In genomic region chr3:45657853-45658252, GRCh38 we compare ENCODE assay signal across 19 cellular contexts. TPM values are rescaled to one million over a fixed set of nuclear protein-coding genes. Genes with fewer than 3 reads are reported as not detected.
A peak's percentile ranks its signal among the peaks of the same experiment; 100 is the strongest.
DNase-seq lines count a peak whose midpoint lies in the region; ATAC-seq, FAIRE-seq and TF ChIP-seq lines count a peak whose summit lies in the region.
"Had no signal": no experiment of that assay in that cellular context is flagged by ENCODE, and none has a peak within 500 bp of the region (broad histone marks: within the 10 kb centered on the region; RNA-seq: fewer than 3 reads in every experiment).

No MANE protein-coding gene starts in this region.

- no peaks in the 10 kb centered on the region for H3K27me3 Mint-ChIP-seq in T-cell
- H3K27me3 Mint-ChIP-seq: activated CD4-positive, alpha-beta T cell treated with anti-CD3 and anti-CD28 coated beads for 36 hours; CD8-positive, alpha-beta memory T cell had no signal

- no peaks in the 10 kb centered on the region for H4K20me1 ChIP-seq in SK-N-SH (ENCODE audit: insufficient read depth)

- CTCF ChIA-PET in GM10248 (lab: Yijun Ruan, JAX): interaction anchor here (1.0 to 4.4 kb wide), 12 partner anchors 10 to 617 kb away, joined by 4 to 62 read pairs (median 8); no protein-coding TSS in a partner anchor
- CTCF ChIA-PET in SK-N-SH (lab: Yijun Ruan, JAX): interaction anchor here (0.7 to 6.9 kb wide), 11 partner anchors 10 to 624 kb away, joined by 3 to 135 read pairs (median 6); partner anchors contain the start of gene LIMD1
- CTCF ChIA-PET in T-cell (lab: Charles Lee): interaction anchor here in 1 of 2 donors (0.6 to 3.7 kb wide), 3 partner anchors 46 to 448 kb away, joined by 3 to 53 read pairs (median 4); no protein-coding TSS in a partner anchor

- H3K9me2 ChIP-seq in SK-N-SH: no peaks in the 10 kb centered on the region

- H3K27ac Mint-ChIP-seq in T-cell: no peak overlapping the region
- H3K27ac Mint-ChIP-seq: activated CD4-positive, alpha-beta T cell treated with anti-CD3 and anti-CD28 coated beads for 36 hours had no signal

- no peak for TF ChIP-seq RAD21 in SK-N-SH (IDR thresholded peaks at IDR 0.05; ENCODE audit: low read length)

- H3K4me1 Mint-ChIP-seq in T-cell: peaks cover 10 to 25% (median 16%) of the 10 kb centered on the region in 3 donors

- H3K36me3 Mint-ChIP-seq in T-cell: peaks cover 3% of the 10 kb centered on the region
- H3K36me3 Mint-ChIP-seq: CD8-positive, alpha-beta memory T cell had no signal

- H3F3A ChIP-seq in SK-N-SH (replicated peaks; ENCODE audit: insufficient read depth): peaks cover 25% of the 10 kb centered on the region

- H3K9me3 Mint-ChIP-seq in T-cell: no peaks in the 10 kb centered on the region
- H3K9me3 Mint-ChIP-seq: activated T-cell treated with anti-CD3 and anti-CD28 coated beads, Interleukin-2, amount 50 U/mL, for 4 hours; CD8-positive, alpha-beta memory T cell had no signal

- POLR2A ChIA-PET in GM10248 (lab: Yijun Ruan, JAX) (no interaction called here), SK-N-SH (lab: Yijun Ruan, JAX) (no interaction called here), T-cell (lab: Charles Lee) (no interaction called here)

- peaks cover 67% of the 10 kb centered on the region for H3K79me2 ChIP-seq in SK-N-SH (ENCODE audit: insufficient read depth)

- no peak overlapping the region for H3K4me3 Mint-ChIP-seq in T-cell
- H3K4me3 Mint-ChIP-seq: activated CD4-positive, alpha-beta T cell treated with anti-CD3 and anti-CD28 coated beads for 36 hours; activated T-cell treated with anti-CD3 and anti-CD28 coated beads, Interleukin-2, amount 50 U/mL, for 4 hours; CD8-positive, alpha-beta memory T cell had no signal

- TF ChIP-seq CTCF in GM10248 (IDR thresholded peaks at IDR 0.05; ENCODE audit: control extremely low read depth, extremely low read depth, low read depth, missing control alignments) (no peak), SK-N-SH (IDR thresholded peaks at IDR 0.05) (no peak)

- peak; percentile 70 for ATAC-seq in GM21786 (IDR thresholded peaks at IDR 0.05; ENCODE audit: unreplicated experiment)
- peak; percentile 70 for ATAC-seq in HG03378 (IDR thresholded peaks at IDR 0.05; ENCODE audit: unreplicated experiment)
- no peak for ATAC-seq in T-cell (replicated peaks in 1 of 4)
- ATAC-seq: activated CD4-positive, alpha-beta T cell treated with anti-CD3 and anti-CD28 coated beads for 36 hours; activated T-cell treated with anti-CD3 and anti-CD28 coated beads, Interleukin-2, amount 50 U/mL, for 4 hours; heart right ventricle had no signal

- no peak overlapping the region for H3K9ac ChIP-seq in SK-N-SH

- 94% methylated on average over 4 of the region's 4 CpGs for WGBS in SK-N-SH (ENCODE audit: low lambda C conversion rate)

- in situ Hi-C loops in KBM-7 (cut with MboI; ENCODE audit: low pct_unique_long_range_greater_than_20kb, low sequenced_read_pairs): loop anchor here (10.0 to 25.0 kb wide), 3 partner anchors 63 to 621 kb away; partner anchors contain the start of genes CLEC3B and LIMD1

- no peaks in the 10 kb centered on the region for H3K27me3 ChIP-seq in SK-N-SH (ENCODE audit: insufficient read depth)
- H3K27me3 ChIP-seq: esophagus muscularis mucosa, heart right ventricle, tibial artery had no signal

- H3K9me3 ChIP-seq in SK-N-SH: no peaks in the 10 kb centered on the region
- H3K9me3 ChIP-seq: esophagus muscularis mucosa, heart right ventricle, tibial artery had no signal

- peak overlapping the region in 1 of 2 experiments; percentile 29; a peak in 1 of 4 replicates for H3K27ac ChIP-seq in SK-N-SH (ENCODE audit: low read depth in 2 of 2, low read length in 1 of 2)
- H3K27ac ChIP-seq: esophagus muscularis mucosa, heart right ventricle, tibial artery had no signal

- no peak overlapping the region for H2AFZ ChIP-seq in SK-N-SH (ENCODE audit: low read depth)

- peaks cover 0 to 7% of the 10 kb centered on the region in 2 experiments for H3K36me3 ChIP-seq in SK-N-SH (replicated peaks in 1 of 2; ENCODE audit: control insufficient read depth in 1 of 2, insufficient read depth in 2 of 2, low read length in 1 of 2)
- H3K36me3 ChIP-seq: esophagus muscularis mucosa, tibial artery had no signal

- DNase-seq in GM10248 (ENCODE audit: extremely low spot score): peak; percentile 69
- DNase-seq in GM19239 (ENCODE audit: insufficient read length, low spot score): no peak
- DNase-seq in KBM-7: no peak
- DNase-seq in activated CD4-positive, alpha-beta T cell treated with anti-CD3 and anti-CD28 coated beads, Interleukin-2, amount 50 U/mL, for 1 hour: no peak
- DNase-seq in SK-N-SH: no peak
- no peak for DNase-seq in T-cell
- DNase-seq: activated CD4-positive, alpha-beta T cell treated with anti-CD3 and anti-CD28 coated beads for 36 hours; activated T-cell treated with anti-CD3 and anti-CD28 coated beads, Interleukin-2, amount 50 U/mL, for 4 hours; CD8-positive, alpha-beta memory T cell; heart right ventricle; kidney glomerular epithelial cell; NCI-H1436 treated with DMSO at 0.1 percent for 48 hours; NCI-H446 treated with DMSO at 0.1 percent for 48 hours; stimulated activated CD8-positive, alpha-beta memory T cell treated with anti-CD3 and anti-CD28 coated beads, Interleukin-4, amount 100 ng/mL, for 48 hours had no signal

- peak; percentile 78 for FAIRE-seq in GM19239 (lab: Jason Lieb, UNC)
- FAIRE-seq: A204.1 had no signal

- H3K4me1 ChIP-seq in SK-N-SH (ENCODE audit: control insufficient read depth in 1 of 2, insufficient read depth in 2 of 2, low read depth in 1 of 2, low read length in 1 of 2): peaks cover 0 to 8% of the 10 kb centered on the region in 2 experiments; a peak in 3 of 4 replicates

- H3K4me2 ChIP-seq in SK-N-SH: no peak overlapping the region

- no peak for TF ChIP-seq EP300 in SK-N-SH (IDR thresholded peaks at IDR 0.05; ENCODE audit: borderline replicate concordance in 1 of 2, low read depth in 1 of 2, low read length in 1 of 2)

- H3K4me3 ChIP-seq in SK-N-SH (ENCODE audit: low read depth in 2 of 2, low read length in 1 of 2): no peak overlapping the region
- H3K4me3 ChIP-seq: esophagus muscularis mucosa, heart right ventricle, tibial artery had no signal

TF ChIP-seq in SK-N-SH, 30 proteins besides CTCF, POLR2A, EP300 and RAD21 (continues in another document):
- TF ChIP-seq EZH2phosphoT487 (IDR thresholded peaks at IDR 0.05; ENCODE audit: borderline replicate concordance, low read depth) (no peak), RFX5 (IDR thresholded peaks at IDR 0.05; ENCODE audit: low read length) (no peak), RCOR1 (IDR thresholded peaks at IDR 0.05; ENCODE audit: low read length) (no peak), TAF1 (IDR thresholded peaks at IDR 0.05; ENCODE audit: borderline replicate concordance, low read depth, low read length) (no peak), YY1 (IDR thresholded peaks at IDR 0.05; ENCODE audit: low read depth) (no peak), JUND (IDR thresholded peaks at IDR 0.05) (no peak), TCF12 (IDR thresholded peaks at IDR 0.05) (no peak), SIN3A (IDR thresholded peaks at IDR 0.05; ENCODE audit: borderline replicate concordance, low read depth, low read length) (no peak), REST (IDR thresholded peaks at IDR 0.05; ENCODE audit: low read depth, low read length) (no peak), NRF1 (IDR thresholded peaks at IDR 0.05; ENCODE audit: low read depth, low read length) (no peak), FOXM1 (IDR thresholded peaks at IDR 0.05; ENCODE audit: low read depth) (no peak), ZBTB33 (IDR thresholded peaks at IDR 0.05; ENCODE audit: borderline replicate concordance, low read depth) (no peak), RXRA (IDR thresholded peaks at IDR 0.05; ENCODE audit: borderline replicate concordance, low read depth) (no peak), MEF2A (IDR thresholded peaks at IDR 0.05; ENCODE audit: borderline replicate concordance, low read depth) (no peak)

RNA-seq across cellular contexts. Expression of gene SACM1L, which starts 31.3 kb away (rescaled TPM):
- 11.2 and 16.7 TPM in 2 replicates for polyA plus RNA-seq in SK-N-SH (2012; rRNA removed)
- polyA plus RNA-seq in SK-N-SH (2012; cell fraction: cytosol; rRNA removed): 15.4 and 16.4 TPM in 2 replicates
- 13.7 and 35.1 TPM in 2 replicates for polyA plus RNA-seq in SK-N-SH (2012; cell fraction: nucleus; rRNA removed)
- 10 to 100 TPM; 62.8 to 81.5 (median 69.1) TPM for total RNA-seq in T-cell

Comparison
In these comparisons a context has a peak if more than half of its experiments do, and no peak if none do; other contexts are left out.
1. ATAC-seq: peak in GM21786 (single experiment) and HG03378 (single experiment); none in T-cell (0 of 4).